ENCODE assay signal across 24 cellular contexts in the genomic region with DNA sequence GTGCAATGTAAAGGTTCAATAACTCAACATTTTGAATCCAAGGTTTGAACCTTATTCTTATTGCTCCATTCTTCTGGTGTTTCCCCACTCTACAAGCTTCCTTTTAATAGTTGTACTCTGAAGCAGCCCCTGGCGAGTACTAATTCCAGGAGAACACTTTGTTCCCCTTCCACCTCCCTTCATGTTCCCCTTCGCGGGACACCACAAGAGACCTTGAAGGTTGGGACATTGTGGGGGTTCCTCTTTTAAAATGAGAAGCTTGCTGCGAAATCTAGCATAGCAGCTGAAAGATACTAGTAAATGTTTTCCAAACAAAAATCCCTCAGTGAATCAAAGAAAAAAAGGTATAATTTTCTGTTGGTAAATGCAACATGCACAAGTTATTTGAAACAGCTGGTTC.
"Had no signal": no experiment of that assay in that cellular context is flagged by ENCODE, and none has a peak within 500 bp of the region (broad histone marks: within the 10 kb centered on the region; RNA-seq: fewer than 3 reads in every experiment).

No MANE protein-coding gene starts in this region.

- H3K27me3 ChIP-seq: adrenal gland, heart left ventricle, neural progenitor cell, suprapubic skin, transverse colon had no signal

- H3K27ac ChIP-seq: adrenal gland, heart left ventricle, left ventricle myocardium inferior, neural progenitor cell, prostate gland, suprapubic skin, transverse colon had no signal

- ATAC-seq: activated naive CD4-positive, alpha-beta T cell treated with anti-CD3 and anti-CD28 coated beads, Interleukin-2, amount 50 U/mL, for 72 hours; heart left ventricle; mucosa of descending colon; right cardiac atrium; stimulated activated naive CD8-positive, alpha-beta T cell treated with anti-CD3 and anti-CD28 coated beads, Interleukin-15, amount 100 ng/mL, for 72 hours had no signal

- H2AFZ ChIP-seq: neural progenitor cell had no signal

- H3K4me3 Mint-ChIP-seq: activated CD4-positive, alpha-beta T cell treated with anti-CD3 and anti-CD28 coated beads, Interleukin-2, amount 10 ng/mL, durations not matched to agents 24 days and 14 days; memory B cell; naive B cell; neural progenitor cell; stimulated activated naive CD8-positive, alpha-beta T cell treated with anti-CD3 and anti-CD28 coated beads, Interleukin-15, amount 100 ng/mL, for 72 hours had no signal

- H3K9me3 ChIP-seq: adrenal gland, heart left ventricle, mucosa of descending colon, prostate gland, suprapubic skin, transverse colon had no signal

- H3K4me2 ChIP-seq: neural progenitor cell had no signal

- H3K36me3 Mint-ChIP-seq: memory B cell, naive B cell, neural progenitor cell had no signal

- H3K36me3 ChIP-seq: adrenal gland, heart left ventricle, left ventricle myocardium inferior, neural progenitor cell, prostate gland, suprapubic skin, transverse colon had no signal

- H3K9ac ChIP-seq: neural progenitor cell had no signal

- H3K27me3 Mint-ChIP-seq: activated CD4-positive, alpha-beta T cell treated with anti-CD3 and anti-CD28 coated beads, Interleukin-2, amount 10 ng/mL, durations not matched to agents 24 days and 14 days; memory B cell; naive B cell; stimulated activated naive CD8-positive, alpha-beta T cell treated with anti-CD3 and anti-CD28 coated beads, Interleukin-15, amount 100 ng/mL, for 72 hours had no signal

- H3K27ac Mint-ChIP-seq: activated CD4-positive, alpha-beta T cell treated with anti-CD3 and anti-CD28 coated beads, Interleukin-2, amount 10 ng/mL, durations not matched to agents 24 days and 14 days; activated naive CD4-positive, alpha-beta T cell treated with anti-CD3 and anti-CD28 coated beads, Interleukin-2, amount 50 U/mL, for 72 hours; memory B cell; naive B cell; neural progenitor cell; stimulated activated naive CD8-positive, alpha-beta T cell treated with anti-CD3 and anti-CD28 coated beads, Interleukin-15, amount 100 ng/mL, for 72 hours had no signal

- FAIRE-seq: bronchial epithelial cell, frontal cortex, small intestine had no signal

- H3K4me1 ChIP-seq: adrenal gland, heart left ventricle, left ventricle myocardium inferior, prostate gland, suprapubic skin, transverse colon had no signal

- DNase-seq: activated CD4-positive, alpha-beta T cell treated with anti-CD3 and anti-CD28 coated beads, Interleukin-2, amount 10 ng/mL, durations not matched to agents 24 days and 14 days; activated CD8-positive, alpha-beta memory T cell treated with anti-CD3 and anti-CD28 coated beads for 24 hours; activated gamma-delta T cell treated with Interleukin-2 at 50 U/mL for 16 hours; cerebellar nuclear complex; cortex of kidney; left ventricle myocardium inferior; mucosa of descending colon; naive B cell; small intestine; stimulated activated CD4-positive, alpha-beta T cell treated with anti-CD3 and anti-CD28 coated beads, Interleukin-15, amount 100 ng/mL, for 24 hours; stimulated activated CD4-positive, alpha-beta T cell treated with anti-CD3 and anti-CD28 coated beads, Interleukin-4, amount 100 ng/mL, for 1 hour; stimulated activated naive CD8-positive, alpha-beta T cell treated with anti-CD3 and anti-CD28 coated beads, Interleukin-15, amount 100 ng/mL, for 72 hours; T-helper 9 cell; transverse colon had no signal

- H3K9me3 Mint-ChIP-seq: activated CD4-positive, alpha-beta T cell treated with anti-CD3 and anti-CD28 coated beads, Interleukin-2, amount 10 ng/mL, durations not matched to agents 24 days and 14 days had no signal

- H3K4me3 ChIP-seq: adrenal gland, heart left ventricle, left ventricle myocardium inferior, mucosa of descending colon, neural progenitor cell, prostate gland, suprapubic skin, transverse colon had no signal

- H3K4me1 Mint-ChIP-seq: activated CD4-positive, alpha-beta T cell treated with anti-CD3 and anti-CD28 coated beads, Interleukin-2, amount 10 ng/mL, durations not matched to agents 24 days and 14 days; memory B cell; naive B cell; stimulated activated naive CD8-positive, alpha-beta T cell treated with anti-CD3 and anti-CD28 coated beads, Interleukin-15, amount 100 ng/mL, for 72 hours had no signal
